In the genomic region with DNA sequence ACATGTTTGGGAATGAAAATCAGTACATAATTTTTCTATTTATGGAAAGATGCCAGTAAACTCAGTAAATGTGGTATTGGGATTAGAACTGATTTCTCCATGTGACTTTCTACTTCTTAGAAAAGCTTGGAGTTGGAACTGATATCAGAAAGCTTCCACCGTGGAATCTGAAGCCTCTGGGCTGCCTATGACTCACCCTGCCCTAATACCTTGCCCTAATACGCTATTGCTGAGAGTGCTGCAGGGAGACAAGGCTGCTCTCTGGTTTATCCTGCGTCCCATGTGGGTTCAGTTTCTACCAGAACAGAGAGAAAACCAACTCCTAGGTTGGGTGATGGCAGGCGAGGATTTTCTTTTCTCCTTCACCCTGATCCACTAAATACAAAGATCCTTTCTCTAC, we compare ENCODE assay signal across 24 cellular contexts. TPM values are rescaled to one million over a fixed set of nuclear protein-coding genes. Genes with fewer than 3 reads are reported as not detected.
DNase-seq lines count a peak whose midpoint lies in the region; ATAC-seq and TF ChIP-seq lines count a peak whose summit lies in the region.
"Had no signal": no experiment of that assay in that cellular context is flagged by ENCODE, and none has a peak within 500 bp of the region (broad histone marks: within the 10 kb centered on the region; RNA-seq: fewer than 3 reads in every experiment).

No MANE protein-coding gene starts in this region.

- intact Hi-C loops in Calu3 (cut with micrococcal nuclease; ENCODE audit: unreplicated experiment) = no loop called here

- no peaks in the 10 kb centered on the region for H3K9me2 ChIP-seq in hepatocyte (replicated peaks; ENCODE audit: insufficient read depth)

- H3K27me3 Mint-ChIP-seq in Calu3 (ENCODE audit: unreplicated experiment) = no peaks in the 10 kb centered on the region
- peaks cover 10% of the 10 kb centered on the region for H3K27me3 Mint-ChIP-seq in chondrocyte (ENCODE audit: low read depth)

- CTCF ChIA-PET in Calu3 (lab: Charles Lee) = no interaction called here

- WGBS in hepatocyte (ENCODE audit: low lambda C conversion rate, missing lambda C conversion rate) = 31% methylated on average over 4 of the region's 4 CpGs

- no peaks in the 10 kb centered on the region for H3K36me3 ChIP-seq in hepatocyte (replicated peaks; ENCODE audit: insufficient read depth, low read depth)
- no peaks in the 10 kb centered on the region for H3K36me3 ChIP-seq in H7 (replicated peaks; ENCODE audit: control insufficient read depth, insufficient read depth, low read length)
- H3K36me3 ChIP-seq: heart left ventricle had no signal

- H3K27ac ChIP-seq in hepatocyte = no peak overlapping the region
- H3K27ac ChIP-seq: heart left ventricle had no signal

- H3K27me3 ChIP-seq in hepatocyte (peaks cover 8% of the 10 kb centered on the region), H7 (ENCODE audit: control insufficient read depth, insufficient read depth, low read length) (peaks cover 30% of the 10 kb centered on the region)

- no peaks in the 10 kb centered on the region for H3K4me1 Mint-ChIP-seq in Calu3 (ENCODE audit: low read depth, unreplicated experiment)
- peaks cover 28% of the 10 kb centered on the region for H3K4me1 Mint-ChIP-seq in chondrocyte (ENCODE audit: low read depth)

- H3K4me3 ChIP-seq in hepatocyte (no peak overlapping the region), H7 (ENCODE audit: insufficient read depth, low read depth, low read length) (no peak overlapping the region)
- H3K4me3 ChIP-seq: heart left ventricle had no signal

- ATAC-seq in activated CD4-positive, CD25-positive, alpha-beta regulatory T cell treated with anti-CD3 and anti-CD28 coated beads, Interleukin-2, amount 50 U/mL, for 24 hours = no peak
- ATAC-seq in GM21717 (IDR thresholded peaks at IDR 0.05; ENCODE audit: unreplicated experiment) = no peak
- ATAC-seq: Panc1 had no signal

- no peaks in the 10 kb centered on the region for H3K9me3 ChIP-seq in hepatocyte (ENCODE audit: low read depth)
- H3K9me3 ChIP-seq: heart left ventricle had no signal

- H3K79me2 ChIP-seq in hepatocyte = no peaks in the 10 kb centered on the region

- DNase-seq in Calu3 (peak; percentile 14), HT1080 (ENCODE audit: low read depth) (peak; percentile 11), amniotic epithelial cell (ENCODE audit: low read depth) (peak; percentile 63), hepatocyte (ENCODE audit: low spot score) (peak; percentile 71), H7 (no peak), chondrocyte (ENCODE audit: low spot score) (no peak)
- DNase-seq: ACHN; activated effector memory CD4-positive, alpha-beta T cell treated with Interleukin-2 at 50 U/mL for 16 hours; amniotic stem cell; CD4-positive, alpha-beta memory T cell; cortex of kidney; GF-D8; H9; heart left ventricle; kidney; NCI-H1930; NCI-H526; T-helper 1 cell had no signal

- TF ChIP-seq CTCF in Calu3 (IDR thresholded peaks at IDR 0.05; ENCODE audit: unreplicated experiment) = no peak
- no peak for TF ChIP-seq CTCF in hepatocyte (IDR thresholded peaks at IDR 0.05; ENCODE audit: poor library complexity)
- TF ChIP-seq CTCF in chondrocyte (IDR thresholded peaks at IDR 0.05) = no peak

- peaks cover 16% of the 10 kb centered on the region for H3K4me1 ChIP-seq in hepatocyte (ENCODE audit: insufficient read depth)

- H3K27ac Mint-ChIP-seq in Calu3 (ENCODE audit: unreplicated experiment) = no peak overlapping the region
- no peak overlapping the region for H3K27ac Mint-ChIP-seq in chondrocyte (ENCODE audit: unreplicated experiment)
- H3K27ac Mint-ChIP-seq: CD4-positive, alpha-beta memory T cell; H9; memory B cell had no signal

- H3K4me2 ChIP-seq in hepatocyte = no peak overlapping the region

- H3K36me3 Mint-ChIP-seq in Calu3 (ENCODE audit: insufficient read depth, unreplicated experiment) = peaks cover 9% of the 10 kb centered on the region
- no peaks in the 10 kb centered on the region for H3K36me3 Mint-ChIP-seq in chondrocyte (ENCODE audit: low read depth)
- H3K36me3 Mint-ChIP-seq: CD4-positive, alpha-beta memory T cell; memory B cell had no signal

- no peak overlapping the region for H2AFZ ChIP-seq in hepatocyte

- no TSS peak for BruUV-seq in Calu3 (replicated peaks; lab: Mats Ljungman, UMichigan)

- H3K9me3 Mint-ChIP-seq in Calu3 (ENCODE audit: low read depth, unreplicated experiment) (no peaks in the 10 kb centered on the region), chondrocyte (ENCODE audit: low read depth) (no peaks in the 10 kb centered on the region)
- H3K9me3 Mint-ChIP-seq: CD4-positive, alpha-beta memory T cell; H9; memory B cell; neural crest cell had no signal

- no peak overlapping the region for H3K4me3 Mint-ChIP-seq in Calu3 (ENCODE audit: low read depth, unreplicated experiment)
- H3K4me3 Mint-ChIP-seq in chondrocyte (ENCODE audit: unreplicated experiment) = no peak overlapping the region
- H3K4me3 Mint-ChIP-seq: CD4-positive, alpha-beta memory T cell; H9; memory B cell; neural crest cell had no signal

- no peaks in the 10 kb centered on the region for H4K20me1 ChIP-seq in hepatocyte (ENCODE audit: insufficient read depth, poor library complexity, severe bottlenecking)

RNA-seq across cellular contexts. Expression of gene STMND1, which starts 3.3 kb away (rescaled TPM):
- total RNA-seq in Calu3 (2022) = 0.68 and 0.73 TPM in 2 replicates
- total RNA-seq in HT1080 (2014; rRNA removed; shearing (Covaris generic)) = not detected in 2 replicates
- not detected in 2 replicates for polyA plus RNA-seq in HT1080 (2015; cell fraction: cytosol; rRNA removed)
- polyA plus RNA-seq in HT1080 (2015; cell fraction: nucleus; rRNA removed) = not detected in 2 replicates
- 0.27 TPM in 1 of 2 replicates, not detected in the other for total RNA-seq in hepatocyte
- 0.39 TPM in 1 of 2 replicates, not detected in the other for polyA plus RNA-seq in hepatocyte
- total RNA-seq in H7 (2014; rRNA removed; shearing (Covaris generic)) = not detected in 2 replicates
- total RNA-seq in chondrocyte = not detected in 3 replicates
- total RNA-seq: CD4-positive, alpha-beta memory T cell; epithelial cell of proximal tubule; H9; heart left ventricle; kidney; neural crest cell had no signal
- polyA plus RNA-seq: CD4-positive, alpha-beta memory T cell; heart left ventricle had no signal

Comparison
In these comparisons a context has a peak if more than half of its experiments do, and no peak if none do; other contexts are left out.
1. DNase-seq: peak in Calu3 (single experiment), HT1080 (single experiment), amniotic epithelial cell (single experiment) and hepatocyte (single experiment); none in H7 (single experiment) and chondrocyte (single experiment).